In the genomic region with DNA sequence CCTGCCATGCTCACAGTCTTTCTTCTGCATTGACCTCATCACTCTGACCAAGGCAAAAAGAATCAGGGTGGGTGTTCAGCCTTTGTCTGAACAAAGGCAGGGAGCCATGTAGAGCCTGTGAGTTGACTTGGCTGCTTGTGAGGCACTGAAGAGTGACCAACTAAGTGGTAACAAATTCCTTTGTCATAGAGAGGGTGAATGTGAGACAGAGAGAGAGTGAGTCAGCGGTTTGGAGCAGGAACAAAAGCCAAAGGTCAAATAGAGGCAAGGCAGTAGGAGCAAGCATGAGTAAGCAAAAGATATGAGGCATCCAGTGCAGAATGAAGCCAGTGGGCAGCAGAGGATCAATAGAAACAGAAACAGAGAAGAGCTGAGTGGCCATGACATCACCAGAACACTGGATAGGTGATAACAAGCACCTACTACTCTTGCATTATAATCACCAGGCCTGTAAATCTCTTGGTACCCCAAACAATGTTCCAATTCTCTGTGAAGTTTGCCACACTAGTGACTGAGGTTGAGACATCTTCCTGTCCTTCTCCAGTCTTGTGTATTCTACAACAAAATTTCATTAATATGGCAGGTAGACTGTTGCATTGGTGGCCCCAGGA, we compare ENCODE assay signal across 10 cellular contexts.
DNase-seq lines count a peak whose midpoint lies in the region; ATAC-seq, FAIRE-seq and TF ChIP-seq lines count a peak whose summit lies in the region.
"Had no signal": no experiment of that assay in that cellular context is flagged by ENCODE, and none has a peak within 500 bp of the region (broad histone marks: within the 10 kb centered on the region; RNA-seq: fewer than 3 reads in every experiment).

No MANE protein-coding gene starts in this region.

- H3K4me3 ChIP-seq in fibroblast of pulmonary artery (replicated peaks; ENCODE audit: low read depth, low read length) (no peak overlapping the region), smooth muscle cell (no peak overlapping the region)
- H3K4me3 ChIP-seq: skin epidermis had no signal

- WGBS in smooth muscle cell (ENCODE audit: low lambda C conversion rate), result 68% methylated on average over 1 of the region's 1 CpG

- H3K4me2 ChIP-seq in smooth muscle cell, result no peak overlapping the region

- no peaks in the 10 kb centered on the region for H4K20me1 ChIP-seq in smooth muscle cell (ENCODE audit: low read depth)

- intact Hi-C loops in left colon (cut with DNase I, micrococcal nuclease), result no loop called here

- H3F3A ChIP-seq in smooth muscle cell (ENCODE audit: low read depth), result no peaks in the 10 kb centered on the region

- DNase-seq in RCC 7860 (ENCODE audit: low spot score) (peak; percentile 100), fibroblast of pulmonary artery (ENCODE audit: low read depth) (peak; percentile 96), smooth muscle cell (lab: John Stamatoyannopoulos, UW; ENCODE audit: unreplicated experiment) (no peak), T-helper 2 cell (no peak), left colon (no peak)
- DNase-seq: activated B cell treated with CpG ODN at 0.5 μM for 24 hours had no signal

- H3K27me3 ChIP-seq in smooth muscle cell (ENCODE audit: low read depth), result no peaks in the 10 kb centered on the region

- FAIRE-seq in RCC 7860 (lab: Jason Lieb, UNC), result peak; percentile 100

- TF ChIP-seq CTCF in fibroblast of pulmonary artery (IDR thresholded peaks at IDR 0.05; ENCODE audit: low read length, missing control alignments), result peak; percentile 19
- TF ChIP-seq CTCF in smooth muscle cell (IDR thresholded peaks at IDR 0.05; ENCODE audit: borderline replicate concordance, insufficient read depth, poor library complexity, severe bottlenecking), result no peak

- H3K79me2 ChIP-seq in smooth muscle cell (ENCODE audit: low read depth), result no peaks in the 10 kb centered on the region

- peak; percentile 71 for ATAC-seq in GM18520 (IDR thresholded peaks at IDR 0.05; ENCODE audit: unreplicated experiment)
- ATAC-seq in HG02973 (IDR thresholded peaks at IDR 0.05; ENCODE audit: unreplicated experiment), result peak; percentile 57
- ATAC-seq in HG03571 (IDR thresholded peaks at IDR 0.05; ENCODE audit: unreplicated experiment), result no peak
- ATAC-seq in left colon, result no peak

- peaks cover 5% of the 10 kb centered on the region for H3K4me1 ChIP-seq in smooth muscle cell (ENCODE audit: low read depth)

- H3K9ac ChIP-seq in smooth muscle cell (ENCODE audit: low read depth), result no peak overlapping the region

- H3K27ac ChIP-seq in smooth muscle cell (ENCODE audit: low read depth), result peak overlapping the region; percentile 35
- H3K27ac ChIP-seq: skin epidermis had no signal

- H3K36me3 ChIP-seq in smooth muscle cell (ENCODE audit: low read depth), result no peaks in the 10 kb centered on the region

- no peaks in the 10 kb centered on the region for H3K9me3 ChIP-seq in smooth muscle cell (replicated peaks; ENCODE audit: low read depth)

- H2AFZ ChIP-seq in smooth muscle cell (ENCODE audit: low read depth), result no peak overlapping the region

Comparison
In these comparisons a context has a peak if more than half of its experiments do, and no peak if none do; other contexts are left out.
1. ATAC-seq: peak in GM18520 (single experiment) and HG02973 (single experiment); none in HG03571 (single experiment) and left colon (single experiment).
2. DNase-seq: peak in RCC 7860 (single experiment) and fibroblast of pulmonary artery (single experiment); none in smooth muscle cell (single experiment), T-helper 2 cell (0 of 5) and left colon (0 of 2).